In the genomic region with DNA sequence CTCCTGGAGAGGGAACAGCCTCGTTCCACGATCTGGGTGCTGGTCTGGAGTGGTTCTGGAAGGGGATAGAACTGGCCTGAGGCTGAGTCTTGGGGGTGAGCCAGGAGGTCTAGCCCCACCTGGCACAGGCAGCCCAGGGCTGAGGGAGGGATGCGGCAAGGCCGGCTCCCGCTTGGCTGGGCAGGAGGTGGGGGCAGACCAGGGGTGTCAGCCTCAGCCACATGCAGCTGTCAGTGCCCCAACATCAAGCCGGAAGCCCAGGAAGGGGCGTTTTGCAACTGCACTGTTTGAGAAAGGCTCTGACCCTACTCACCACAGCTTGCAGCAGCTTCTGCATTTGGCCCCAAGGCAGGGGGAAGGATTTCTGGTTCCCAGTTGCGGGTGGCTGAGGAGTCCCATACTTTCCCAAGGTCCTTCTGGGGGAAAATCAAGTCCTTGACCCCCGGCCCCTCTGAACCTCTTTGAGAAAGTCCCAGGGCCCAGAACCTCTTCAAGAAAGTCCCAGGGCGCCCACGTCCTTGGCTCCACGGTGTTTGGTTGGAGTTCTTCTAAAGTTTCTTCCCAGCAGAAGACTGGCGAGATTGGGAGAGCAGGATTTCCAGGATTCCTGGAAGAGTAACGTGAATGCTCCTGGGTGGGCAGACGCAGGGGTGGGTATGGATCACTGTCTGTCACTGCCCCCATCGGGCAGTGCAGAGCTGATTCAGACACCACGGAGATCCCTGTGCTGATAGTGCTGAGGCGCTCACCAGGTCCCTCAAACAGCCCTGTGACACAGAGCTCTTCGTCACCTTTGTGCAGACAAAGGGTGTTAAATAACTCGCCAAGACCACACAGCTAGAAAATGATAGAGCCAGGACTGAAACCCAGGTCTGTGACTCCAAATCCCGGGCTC, we compare ENCODE assay signal across 8 cellular contexts. TPM values are rescaled to one million over a fixed set of nuclear protein-coding genes. Genes with fewer than 3 reads are reported as not detected.
DNase-seq lines count a peak whose midpoint lies in the region; ATAC-seq, FAIRE-seq and TF ChIP-seq lines count a peak whose summit lies in the region.

No MANE protein-coding gene starts in this region.

- H3K79me2 ChIP-seq in PC-9 (ENCODE audit: low read depth), result peaks cover 62% of the 10 kb centered on the region

- peaks cover 10% of the 10 kb centered on the region for H4K20me1 ChIP-seq in PC-9 (ENCODE audit: insufficient read depth)

- peak; percentile 60 to 67 for DNase-seq in PC-9
- DNase-seq in activated naive CD8-positive, alpha-beta T cell treated with anti-CD3 and anti-CD28 coated beads for 36 hours, result no peak
- peak in 26 of 51 donors; percentile 4 to 46 (median 24) for DNase-seq in hypothalamus (lab: John Stamatoyannopoulos, UW)
- DNase-seq in stimulated activated CD4-positive, alpha-beta T cell treated with anti-CD3 and anti-CD28 coated beads, Interleukin-2, amount 100 ng/mL, for 48 hours, result peak; percentile 25 to 36
- DNase-seq in HTR-8/SVneo (ENCODE audit: insufficient read length, low spot score), result no peak
- no peak for DNase-seq in HPDE6-E6E7 (ENCODE audit: extremely low spot score)

- H3K27ac ChIP-seq in PC-9, result peak overlapping the region; percentile 57

- 0 out of 2 replicates have a peak, but pooled peaks cover 6% of the 10 kb centered on the region for H3K36me3 ChIP-seq in PC-9 (ENCODE audit: low read depth)

- no peak for TF ChIP-seq CTCF in PC-9 (conservative IDR thresholded peaks at IDR 0.05)

- intact Hi-C loops in PC-9 (cut with micrococcal nuclease; ENCODE audit: unreplicated experiment), result loop anchor here (1.0 kb wide), 1 partner anchor 89 kb away; no protein-coding TSS in a partner anchor

- TF ChIP-seq POLR2A in GM18505 (IDR thresholded peaks at IDR 0.05; ENCODE audit: borderline replicate concordance, extremely low read depth, insufficient read depth, insufficient read length), result no peak

- no peaks in the 10 kb centered on the region for H3K9me2 ChIP-seq in PC-9 (ENCODE audit: insufficient read depth)

- H2AFZ ChIP-seq in PC-9, result no peak overlapping the region

- H3K4me3 ChIP-seq in PC-9, result peak overlapping the region; percentile 75

- peak overlapping the region; percentile 94 for H3K4me2 ChIP-seq in PC-9

- peaks cover 33% of the 10 kb centered on the region for H3F3A ChIP-seq in PC-9 (ENCODE audit: insufficient read depth, low read depth)

- no peak overlapping the region for H3K27ac Mint-ChIP-seq in activated naive CD8-positive, alpha-beta T cell treated with anti-CD3 and anti-CD28 coated beads for 36 hours

- peaks cover 25% of the 10 kb centered on the region for H3K36me3 Mint-ChIP-seq in activated naive CD8-positive, alpha-beta T cell treated with anti-CD3 and anti-CD28 coated beads for 36 hours

- H3K4me3 Mint-ChIP-seq in activated naive CD8-positive, alpha-beta T cell treated with anti-CD3 and anti-CD28 coated beads for 36 hours, result peak overlapping the region; percentile 88

- ATAC-seq in GM18505 (IDR thresholded peaks at IDR 0.05; ENCODE audit: unreplicated experiment) (peak; percentile 41), HG02610 (IDR thresholded peaks at IDR 0.05; ENCODE audit: unreplicated experiment) (peak; percentile 53)

- H3K4me1 Mint-ChIP-seq in activated naive CD8-positive, alpha-beta T cell treated with anti-CD3 and anti-CD28 coated beads for 36 hours, result peaks cover 52% of the 10 kb centered on the region

- no peaks in the 10 kb centered on the region for H3K9me3 ChIP-seq in PC-9 (ENCODE audit: insufficient read depth, low read depth)

- H3K27me3 Mint-ChIP-seq in activated naive CD8-positive, alpha-beta T cell treated with anti-CD3 and anti-CD28 coated beads for 36 hours, result peaks cover 17% of the 10 kb centered on the region

- TSS peak; percentile 17 for BruUV-seq in PC-9 (replicated peaks; lab: Mats Ljungman, UMichigan)

- H3K9me3 Mint-ChIP-seq in activated naive CD8-positive, alpha-beta T cell treated with anti-CD3 and anti-CD28 coated beads for 36 hours, result no peaks in the 10 kb centered on the region

- H3K4me1 ChIP-seq in PC-9 (replicated peaks; ENCODE audit: insufficient read depth), result peaks cover 37% of the 10 kb centered on the region

- H3K27me3 ChIP-seq in PC-9 (ENCODE audit: insufficient read depth, low read depth), result no peaks in the 10 kb centered on the region

- FAIRE-seq in HTR-8/SVneo (lab: Jason Lieb, UNC), result no peak

- POLR2A ChIA-PET in PC-9 (lab: Charles Lee; ENCODE audit: unreplicated experiment), result interaction anchor here (0.6 kb wide), 2 partner anchors 100 to 211 kb away, joined by 3 to 5 read pairs; no protein-coding TSS in a partner anchor

- CTCF ChIA-PET in PC-9 (lab: Charles Lee), result interaction anchor here (0.5 to 1.0 kb wide), 6 partner anchors 9 to 382 kb away, joined by 3 to 9 read pairs (median 3); no protein-coding TSS in a partner anchor

RNA-seq across cellular contexts. Expression of gene EFHD2, which starts 2.2 kb away (rescaled TPM):
- total RNA-seq in PC-9 (2021), result 129 and 160 TPM in 2 replicates
- 10 to 100 TPM; 45.6 to 46.2 TPM for total RNA-seq in activated naive CD8-positive, alpha-beta T cell treated with anti-CD3 and anti-CD28 coated beads for 36 hours

RNA-seq across cellular contexts. Expression of gene CTRC, which starts 26.4 kb away (rescaled TPM):
- not detected in 2 replicates for total RNA-seq in PC-9 (2021)
- under 1 TPM in 1 of 2 experiments, not detected in 1; 0.30 TPM for total RNA-seq in activated naive CD8-positive, alpha-beta T cell treated with anti-CD3 and anti-CD28 coated beads for 36 hours

RNA-seq across cellular contexts. Expression of gene CELA2A, which starts 44.7 kb away (rescaled TPM):
- total RNA-seq in PC-9 (2021), result not detected in 2 replicates
- not detected for total RNA-seq in activated naive CD8-positive, alpha-beta T cell treated with anti-CD3 and anti-CD28 coated beads for 36 hours

Comparison
In these comparisons a context has a peak if more than half of its experiments do, and no peak if none do; other contexts are left out.
1. DNase-seq: peak in PC-9 (2 of 2), hypothalamus (26 of 51) and stimulated activated CD4-positive, alpha-beta T cell treated with anti-CD3 and anti-CD28 coated beads, Interleukin-2, amount 100 ng/mL, for 48 hours (2 of 2); none in activated naive CD8-positive, alpha-beta T cell treated with anti-CD3 and anti-CD28 coated beads for 36 hours (single experiment), HTR-8/SVneo (single experiment) and HPDE6-E6E7 (single experiment).